In genomic region chr19:4357095-4357797, GRCh38 we compare ENCODE assay signal across 18 cellular contexts. TPM values are rescaled to one million over a fixed set of nuclear protein-coding genes. Genes with fewer than 3 reads are reported as not detected.
A peak's percentile ranks its signal among the peaks of the same experiment; 100 is the strongest.
DNase-seq lines count a peak whose midpoint lies in the region; ATAC-seq lines count a peak whose summit lies in the region.
"Had no signal": no experiment of that assay in that cellular context is flagged by ENCODE, and none has a peak within 500 bp of the region (broad histone marks: within the 10 kb centered on the region; RNA-seq: fewer than 3 reads in every experiment).

No MANE protein-coding gene starts in this region.

- in situ Hi-C loops in G401 (cut with HindIII; ENCODE audit: low sequenced_read_pairs): no loop called here

- peak overlapping the region; percentile 11 for H3K27ac ChIP-seq in angular gyrus (ENCODE audit: low read depth, low read length)
- peak overlapping the region; percentile 55 for H3K27ac ChIP-seq in layer of hippocampus (ENCODE audit: low read depth, low read length)
- H3K27ac ChIP-seq: GM23248, KMS-11, PC-9 had no signal

- DNase-seq in G401 (ENCODE audit: low spot score): peak; percentile 51
- DNase-seq in sciatic nerve (ENCODE audit: low spot score): no peak
- DNase-seq in NCI-H2196 (lab: John Stamatoyannopoulos, UW; ENCODE audit: unreplicated experiment): no peak
- DNase-seq in GM03348 (ENCODE audit: low spot score): no peak
- DNase-seq: Caco-2, DMS79, GM23248, NCI-H1092, NCI-H1694, NCI-H69, PC-9, Right ventricle myocardium superior had no signal

- intact Hi-C loops in sciatic nerve (cut with DNase I): no loop called here

- peak; percentile 4 for ATAC-seq in sciatic nerve
- no peak for ATAC-seq in GM21576 (IDR thresholded peaks at IDR 0.05; ENCODE audit: unreplicated experiment)
- ATAC-seq in HG03039 (IDR thresholded peaks at IDR 0.05; ENCODE audit: unreplicated experiment): no peak

- no peaks in the 10 kb centered on the region for H3K27me3 ChIP-seq in layer of hippocampus (ENCODE audit: control insufficient read depth, insufficient read depth, low read length)

RNA-seq across cellular contexts. Expression of gene MPND, which starts 13.9 kb away (rescaled TPM):
- 29.5 and 51.3 TPM in 2 replicates for total RNA-seq in G401 (2014; rRNA removed; shearing (Covaris generic))
- 13.1 TPM for total RNA-seq in sciatic nerve

RNA-seq across cellular contexts. Expression of gene STAP2, which starts 18.6 kb away (rescaled TPM):
- total RNA-seq in G401 (2014; rRNA removed; shearing (Covaris generic)): 26.0 and 29.8 TPM in 2 replicates
- 3.7 TPM for total RNA-seq in sciatic nerve

RNA-seq across cellular contexts. Expression of gene SH3GL1, which starts 43.1 kb away (rescaled TPM):
- total RNA-seq in G401 (2014; rRNA removed; shearing (Covaris generic)): 95.8 and 109 TPM in 2 replicates
- total RNA-seq in sciatic nerve: 71.8 TPM

RNA-seq across cellular contexts. Expression of gene CHAF1A, which starts 45.2 kb away (rescaled TPM):
- 39.4 and 46.0 TPM in 2 replicates for total RNA-seq in G401 (2014; rRNA removed; shearing (Covaris generic))
- 8.0 TPM for total RNA-seq in sciatic nerve

RNA-seq across cellular contexts. Expression of gene FSD1, which starts 52.8 kb away (rescaled TPM):
- 22.9 and 32.9 TPM in 2 replicates for total RNA-seq in G401 (2014; rRNA removed; shearing (Covaris generic))
- 0.31 TPM for total RNA-seq in sciatic nerve
- total RNA-seq: MCF 10A, PC-9, Right ventricle myocardium superior had no signal
